22 cellular contexts compared by ENCODE assay signal in genomic region chr15:60316961-60317360, GRCh38.
"Had no signal": no experiment of that assay in that cellular context is flagged by ENCODE, and none has a peak within 500 bp of the region (broad histone marks: within the 10 kb centered on the region; RNA-seq: fewer than 3 reads in every experiment).

No MANE protein-coding gene starts in this region.

- H3K4me3 ChIP-seq: cardiac muscle cell, gastrocnemius medialis, heart right ventricle, left ventricle myocardium inferior, lower lobe of right lung, mucosa of descending colon, right atrium auricular region, sigmoid colon, skin epidermis, upper lobe of right lung had no signal

- H3K36me3 ChIP-seq: cardiac muscle cell, gastrocnemius medialis, heart right ventricle, left ventricle myocardium inferior, lower lobe of right lung, right atrium auricular region, sigmoid colon, upper lobe of right lung had no signal

- FAIRE-seq: colon, kidney had no signal

- H3K27me3 ChIP-seq: cardiac muscle cell, gastrocnemius medialis, right atrium auricular region, sigmoid colon, upper lobe of right lung had no signal

- ATAC-seq: effector memory CD8-positive, alpha-beta T cell; gastrocnemius medialis; heart right ventricle; left cardiac atrium; mucosa of descending colon; naive thymus-derived CD8-positive, alpha-beta T cell; upper lobe of right lung had no signal

- DNase-seq: cerebellar nuclear complex; effector memory CD8-positive, alpha-beta T cell; erythroblast; gastrocnemius medialis; heart right ventricle; hypothalamus; kidney; left cardiac atrium; left ventricle myocardium inferior; lower lobe of right lung; mesendoderm; mucosa of descending colon; naive thymus-derived CD8-positive, alpha-beta T cell; posterior cingulate gyrus; sigmoid colon; stimulated activated CD4-positive, alpha-beta T cell treated with anti-CD3 and anti-CD28 coated beads, Interleukin-2, amount 100 ng/mL, for 48 hours; stimulated activated naive CD4-positive, alpha-beta T cell treated with Interleukin-2 at 50 U/mL for 16 hours; upper lobe of right lung had no signal

- H3K27ac ChIP-seq: cardiac muscle cell, gastrocnemius medialis, heart right ventricle, left ventricle myocardium inferior, lower lobe of right lung, right atrium auricular region, sigmoid colon, skin epidermis, upper lobe of right lung had no signal

- H3K9me3 ChIP-seq: gastrocnemius medialis, heart right ventricle, left ventricle myocardium inferior, lower lobe of right lung, mucosa of descending colon, right atrium auricular region, sigmoid colon, upper lobe of right lung had no signal

- H3K4me1 ChIP-seq: gastrocnemius medialis, heart right ventricle, left ventricle myocardium inferior, lower lobe of right lung, right atrium auricular region, sigmoid colon, upper lobe of right lung had no signal
